ENCODE assay signal across 8 cellular contexts in genomic region chr6:39114707-39115599, GRCh38. TPM values are rescaled to one million over a fixed set of nuclear protein-coding genes. Genes with fewer than 3 reads are reported as not detected.
DNase-seq lines count a peak whose midpoint lies in the region; ATAC-seq and TF ChIP-seq lines count a peak whose summit lies in the region.

SAYSD1 (minus strand) TSS chr6:39115186; CDS start chr6:39115089, 97 bp downstream.

- H3K9me3 ChIP-seq in HUES6 (ENCODE audit: control insufficient read depth, insufficient read depth, low read depth, low read length) (no peaks in the 10 kb centered on the region), OCI-LY1 (ENCODE audit: low read length) (no peaks in the 10 kb centered on the region)

- H3K9me3 Mint-ChIP-seq in endothelial cell (ENCODE audit: unreplicated experiment) (no peaks in the 10 kb centered on the region), mesothelial cell of epicardium (no peaks in the 10 kb centered on the region)

- H2AFZ ChIP-seq in OCI-LY1 (ENCODE audit: low read length) = peak within 1 kb of the TSS; percentile 48

- TF ChIP-seq CTCF in OCI-LY1 (IDR thresholded peaks at IDR 0.05; ENCODE audit: low read length) (no peak), endothelial cell (IDR thresholded peaks at IDR 0.05; ENCODE audit: unreplicated experiment) (no peak), mesothelial cell of epicardium (IDR thresholded peaks at IDR 0.05; ENCODE audit: unreplicated experiment) (no peak)

- H3F3A ChIP-seq in OCI-LY1 (ENCODE audit: insufficient read depth, low read length) = no peaks in the 10 kb centered on the region

- H3K4me1 ChIP-seq in HUES6 (ENCODE audit: control insufficient read depth, insufficient read depth, low read length) (peaks cover 6% of the 10 kb centered on the region), OCI-LY1 (ENCODE audit: insufficient read depth, low read length, severe bottlenecking) (peaks cover 19% of the 10 kb centered on the region)

- H3K79me2 ChIP-seq in OCI-LY1 (ENCODE audit: insufficient read depth, low read length) = no peaks in the 10 kb centered on the region

- peak; percentile 97 for DNase-seq in D341Med (ENCODE audit: low spot score)
- peak; percentile 97 for DNase-seq in activated CD8-positive, alpha-beta memory T cell treated with anti-CD3 and anti-CD28 coated beads, Interleukin-2, amount 50 U/mL, for 48 hours
- DNase-seq in endothelial cell (ENCODE audit: low spot score) = peak; percentile 95
- DNase-seq in mesothelial cell of epicardium (ENCODE audit: low spot score in 2 of 2, unreplicated experiment in 2 of 2) = peak; percentile 92 to 96
- DNase-seq in stimulated activated CD8-positive, alpha-beta memory T cell treated with anti-CD3 and anti-CD28 coated beads, Interleukin-15, amount 100 ng/mL, for 4 hours (ENCODE audit: low read depth in 2 of 2) = peak; percentile 83 to 87

- peak within 1 kb of the TSS; percentile 88 for H3K4me2 ChIP-seq in OCI-LY1 (ENCODE audit: low read length)

- H3K27me3 Mint-ChIP-seq in endothelial cell (ENCODE audit: unreplicated experiment) (no peaks in the 10 kb centered on the region), mesothelial cell of epicardium (ENCODE audit: low read depth) (peaks cover 4% of the 10 kb centered on the region)

- H3K27me3 ChIP-seq in HUES6 (ENCODE audit: control insufficient read depth, insufficient read depth, low read length) (no peaks in the 10 kb centered on the region), OCI-LY1 (ENCODE audit: insufficient read depth, low read length) (no peaks in the 10 kb centered on the region)

- peak within 1 kb of the TSS; percentile 68 for H3K27ac ChIP-seq in HUES6 (ENCODE audit: low read depth, low read length)
- peak within 1 kb of the TSS; percentile 86 for H3K27ac ChIP-seq in OCI-LY1 (ENCODE audit: low read depth, low read length, poor library complexity, severe bottlenecking)

- peak within 1 kb of the TSS; percentile 92 for H3K27ac Mint-ChIP-seq in endothelial cell (ENCODE audit: unreplicated experiment)
- H3K27ac Mint-ChIP-seq in mesothelial cell of epicardium = peak within 1 kb of the TSS; percentile 97

- H3K4me3 ChIP-seq in HUES6 (ENCODE audit: low read depth, low read length) (peak within 1 kb of the TSS; percentile 74), OCI-LY1 (ENCODE audit: low read depth, low read length, poor library complexity, severe bottlenecking) (peak within 1 kb of the TSS; percentile 73)

- peak; percentile 91 for ATAC-seq in GM21447 (IDR thresholded peaks at IDR 0.05; ENCODE audit: unreplicated experiment)

- no peaks in the 10 kb centered on the region for H3K9me2 ChIP-seq in OCI-LY1 (ENCODE audit: low read depth, low read length)

- peaks cover 11% of the 10 kb centered on the region for H3K4me1 Mint-ChIP-seq in endothelial cell (ENCODE audit: unreplicated experiment)
- peaks cover 18% of the 10 kb centered on the region for H3K4me1 Mint-ChIP-seq in mesothelial cell of epicardium

- H4K20me1 ChIP-seq in OCI-LY1 (ENCODE audit: insufficient read depth, low read length) = no peaks in the 10 kb centered on the region

- peak within 1 kb of the TSS; percentile 79 for H3K9ac ChIP-seq in HUES6 (ENCODE audit: low read length)
- H3K9ac ChIP-seq in OCI-LY1 (ENCODE audit: low read length) = peak within 1 kb of the TSS; percentile 76

- H3K4me3 Mint-ChIP-seq in endothelial cell (ENCODE audit: unreplicated experiment) = peak within 1 kb of the TSS; percentile 91
- H3K4me3 Mint-ChIP-seq in mesothelial cell of epicardium = peak within 1 kb of the TSS; percentile 92

- peaks cover 6% of the 10 kb centered on the region for H3K36me3 ChIP-seq in HUES6 (ENCODE audit: control insufficient read depth, insufficient read depth, low read length)
- H3K36me3 ChIP-seq in OCI-LY1 (ENCODE audit: insufficient read depth, low read length) = peaks cover 5% of the 10 kb centered on the region; the same call in 1 of the 2 replicates

- H3K36me3 Mint-ChIP-seq in endothelial cell (ENCODE audit: low read depth, unreplicated experiment) (no peaks in the 10 kb centered on the region), mesothelial cell of epicardium (peaks cover 12% of the 10 kb centered on the region)

RNA-seq across cellular contexts. Expression of gene SAYSD1, which starts in this region (rescaled TPM):
- 10.8 TPM for total RNA-seq in endothelial cell (ENCODE audit: unreplicated experiment)
- total RNA-seq in mesothelial cell of epicardium = 14.2 to 15.2 TPM (median 15.0 TPM) in 3 replicates

Comparison
In these comparisons a context has a peak if more than half of its experiments do, and no peak if none do; other contexts are left out.
1. Peak in every context shown above with its lines: DNase-seq, ATAC-seq, H3K4me3 ChIP-seq and H3K27ac ChIP-seq.